1 cellular context compared by ENCODE assay signal in the genomic region with DNA sequence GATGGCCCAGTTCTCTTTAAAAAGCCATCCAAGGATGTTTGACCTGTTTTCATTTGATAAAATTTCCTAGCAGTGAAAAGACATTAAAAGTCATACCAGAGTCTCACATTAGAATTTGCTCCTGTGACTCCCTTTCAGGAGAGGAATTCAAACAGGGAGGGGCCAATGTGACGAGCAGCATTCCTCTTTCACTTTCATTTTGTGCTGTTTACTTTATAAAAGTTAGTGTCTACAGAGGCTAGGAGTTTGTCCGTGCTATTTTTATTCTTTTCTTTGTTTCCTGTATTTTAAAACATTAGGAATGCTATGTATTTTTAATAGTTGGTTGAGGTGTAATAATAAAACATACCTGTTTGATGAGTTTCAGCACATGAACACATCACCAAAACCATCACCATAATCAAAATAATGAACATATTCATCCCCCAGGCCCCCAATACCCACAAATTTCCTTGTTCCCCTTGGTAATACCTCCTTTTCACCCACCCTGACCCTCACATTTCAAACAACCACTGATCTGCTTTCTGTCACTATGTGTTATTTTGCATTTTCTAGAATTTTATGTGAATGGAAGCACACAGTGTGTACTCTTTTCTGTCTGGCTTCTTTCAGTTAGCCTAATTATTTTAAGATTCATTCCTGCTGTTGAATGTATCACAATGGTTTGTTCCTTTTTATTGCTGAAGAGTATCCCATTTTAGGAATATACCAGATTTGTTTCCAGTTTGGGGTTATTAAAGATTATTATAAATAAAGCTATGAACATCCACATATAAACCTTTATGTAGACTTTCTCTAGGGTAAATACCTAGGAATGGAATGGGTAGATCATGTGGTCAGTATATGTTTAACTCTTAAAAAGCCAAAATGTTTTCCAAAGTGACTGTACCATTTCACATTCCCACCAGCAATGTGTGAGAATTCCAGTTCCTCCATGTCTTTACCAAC.
TF ChIP-seq lines count a peak whose summit lies in the region.

No MANE protein-coding gene starts in this region.

TF ChIP-seq in K562, 482 proteins besides CTCF, POLR2A, EP300 and RAD21 (continued from another document):
- TF ChIP-seq, protein P1, sequence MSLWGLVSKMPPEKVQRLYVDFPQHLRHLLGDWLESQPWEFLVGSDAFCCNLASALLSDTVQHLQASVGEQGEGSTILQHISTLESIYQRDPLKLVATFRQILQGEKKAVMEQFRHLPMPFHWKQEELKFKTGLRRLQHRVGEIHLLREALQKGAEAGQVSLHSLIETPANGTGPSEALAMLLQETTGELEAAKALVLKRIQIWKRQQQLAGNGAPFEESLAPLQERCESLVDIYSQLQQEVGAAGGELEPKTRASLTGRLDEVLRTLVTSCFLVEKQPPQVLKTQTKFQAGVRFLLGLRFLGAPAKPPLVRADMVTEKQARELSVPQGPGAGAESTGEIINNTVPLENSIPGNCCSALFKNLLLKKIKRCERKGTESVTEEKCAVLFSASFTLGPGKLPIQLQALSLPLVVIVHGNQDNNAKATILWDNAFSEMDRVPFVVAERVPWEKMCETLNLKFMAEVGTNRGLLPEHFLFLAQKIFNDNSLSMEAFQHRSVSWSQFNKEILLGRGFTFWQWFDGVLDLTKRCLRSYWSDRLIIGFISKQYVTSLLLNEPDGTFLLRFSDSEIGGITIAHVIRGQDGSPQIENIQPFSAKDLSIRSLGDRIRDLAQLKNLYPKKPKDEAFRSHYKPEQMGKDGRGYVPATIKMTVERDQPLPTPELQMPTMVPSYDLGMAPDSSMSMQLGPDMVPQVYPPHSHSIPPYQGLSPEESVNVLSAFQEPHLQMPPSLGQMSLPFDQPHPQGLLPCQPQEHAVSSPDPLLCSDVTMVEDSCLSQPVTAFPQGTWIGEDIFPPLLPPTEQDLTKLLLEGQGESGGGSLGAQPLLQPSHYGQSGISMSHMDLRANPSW (CRISPR knock-in tag; IDR thresholded peaks at IDR 0.05), result no peak
- TF ChIP-seq ILF3 (IDR thresholded peaks at IDR 0.05; ENCODE audit: borderline replicate concordance), result no peak; the same call in 1 of the 2 replicates
- TF ChIP-seq FOS (IDR thresholded peaks at IDR 0.05; ENCODE audit: extremely low read depth, insufficient read length), result no peak
- no peak for TF ChIP-seq HNRNPL (IDR thresholded peaks at IDR 0.05; ENCODE audit: low read depth, low read length)
- TF ChIP-seq GATAD2B (IDR thresholded peaks at IDR 0.05; ENCODE audit: borderline replicate concordance), result no peak
- TF ChIP-seq HOXB6 (CRISPR knock-in tag; IDR thresholded peaks at IDR 0.05; ENCODE audit: borderline replicate concordance), result no peak
- TF ChIP-seq, protein P2, sequence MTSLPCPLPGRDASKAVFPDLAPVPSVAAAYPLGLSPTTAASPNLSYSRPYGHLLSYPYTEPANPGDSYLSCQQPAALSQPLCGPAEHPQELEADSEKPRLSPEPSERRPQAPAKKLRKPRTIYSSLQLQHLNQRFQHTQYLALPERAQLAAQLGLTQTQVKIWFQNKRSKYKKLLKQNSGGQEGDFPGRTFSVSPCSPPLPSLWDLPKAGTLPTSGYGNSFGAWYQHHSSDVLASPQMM (CRISPR knock-in tag; IDR thresholded peaks at IDR 0.05), result no peak
- no peak for TF ChIP-seq BMI1 (IDR thresholded peaks at IDR 0.05; ENCODE audit: low read length)
- no peak for TF ChIP-seq KDM2B (CRISPR knock-in tag; IDR thresholded peaks at IDR 0.05)
- TF ChIP-seq ARID4B (CRISPR knock-in tag; IDR thresholded peaks at IDR 0.05), result no peak
- TF ChIP-seq SMARCA5 (IDR thresholded peaks at IDR 0.05), result no peak
- TF ChIP-seq DDX20 (tag; IDR thresholded peaks at IDR 0.05; ENCODE audit: low read depth), result 0 out of 2 replicates have a peak, but pooled peaks have one; percentile 39
- no peak for TF ChIP-seq RBM15 (IDR thresholded peaks at IDR 0.05; ENCODE audit: insufficient read depth, low read length)
- no peak for TF ChIP-seq TBP (optimal IDR thresholded peaks at IDR 0.05; ENCODE audit: low read depth, low read length)
- no peak for TF ChIP-seq MYBL2 (IDR thresholded peaks at IDR 0.05; ENCODE audit: low read depth)
- TF ChIP-seq MYBL2 (CRISPR knock-in tag; IDR thresholded peaks at IDR 0.05; ENCODE audit: borderline replicate concordance), result no peak
- TF ChIP-seq, protein P3, sequence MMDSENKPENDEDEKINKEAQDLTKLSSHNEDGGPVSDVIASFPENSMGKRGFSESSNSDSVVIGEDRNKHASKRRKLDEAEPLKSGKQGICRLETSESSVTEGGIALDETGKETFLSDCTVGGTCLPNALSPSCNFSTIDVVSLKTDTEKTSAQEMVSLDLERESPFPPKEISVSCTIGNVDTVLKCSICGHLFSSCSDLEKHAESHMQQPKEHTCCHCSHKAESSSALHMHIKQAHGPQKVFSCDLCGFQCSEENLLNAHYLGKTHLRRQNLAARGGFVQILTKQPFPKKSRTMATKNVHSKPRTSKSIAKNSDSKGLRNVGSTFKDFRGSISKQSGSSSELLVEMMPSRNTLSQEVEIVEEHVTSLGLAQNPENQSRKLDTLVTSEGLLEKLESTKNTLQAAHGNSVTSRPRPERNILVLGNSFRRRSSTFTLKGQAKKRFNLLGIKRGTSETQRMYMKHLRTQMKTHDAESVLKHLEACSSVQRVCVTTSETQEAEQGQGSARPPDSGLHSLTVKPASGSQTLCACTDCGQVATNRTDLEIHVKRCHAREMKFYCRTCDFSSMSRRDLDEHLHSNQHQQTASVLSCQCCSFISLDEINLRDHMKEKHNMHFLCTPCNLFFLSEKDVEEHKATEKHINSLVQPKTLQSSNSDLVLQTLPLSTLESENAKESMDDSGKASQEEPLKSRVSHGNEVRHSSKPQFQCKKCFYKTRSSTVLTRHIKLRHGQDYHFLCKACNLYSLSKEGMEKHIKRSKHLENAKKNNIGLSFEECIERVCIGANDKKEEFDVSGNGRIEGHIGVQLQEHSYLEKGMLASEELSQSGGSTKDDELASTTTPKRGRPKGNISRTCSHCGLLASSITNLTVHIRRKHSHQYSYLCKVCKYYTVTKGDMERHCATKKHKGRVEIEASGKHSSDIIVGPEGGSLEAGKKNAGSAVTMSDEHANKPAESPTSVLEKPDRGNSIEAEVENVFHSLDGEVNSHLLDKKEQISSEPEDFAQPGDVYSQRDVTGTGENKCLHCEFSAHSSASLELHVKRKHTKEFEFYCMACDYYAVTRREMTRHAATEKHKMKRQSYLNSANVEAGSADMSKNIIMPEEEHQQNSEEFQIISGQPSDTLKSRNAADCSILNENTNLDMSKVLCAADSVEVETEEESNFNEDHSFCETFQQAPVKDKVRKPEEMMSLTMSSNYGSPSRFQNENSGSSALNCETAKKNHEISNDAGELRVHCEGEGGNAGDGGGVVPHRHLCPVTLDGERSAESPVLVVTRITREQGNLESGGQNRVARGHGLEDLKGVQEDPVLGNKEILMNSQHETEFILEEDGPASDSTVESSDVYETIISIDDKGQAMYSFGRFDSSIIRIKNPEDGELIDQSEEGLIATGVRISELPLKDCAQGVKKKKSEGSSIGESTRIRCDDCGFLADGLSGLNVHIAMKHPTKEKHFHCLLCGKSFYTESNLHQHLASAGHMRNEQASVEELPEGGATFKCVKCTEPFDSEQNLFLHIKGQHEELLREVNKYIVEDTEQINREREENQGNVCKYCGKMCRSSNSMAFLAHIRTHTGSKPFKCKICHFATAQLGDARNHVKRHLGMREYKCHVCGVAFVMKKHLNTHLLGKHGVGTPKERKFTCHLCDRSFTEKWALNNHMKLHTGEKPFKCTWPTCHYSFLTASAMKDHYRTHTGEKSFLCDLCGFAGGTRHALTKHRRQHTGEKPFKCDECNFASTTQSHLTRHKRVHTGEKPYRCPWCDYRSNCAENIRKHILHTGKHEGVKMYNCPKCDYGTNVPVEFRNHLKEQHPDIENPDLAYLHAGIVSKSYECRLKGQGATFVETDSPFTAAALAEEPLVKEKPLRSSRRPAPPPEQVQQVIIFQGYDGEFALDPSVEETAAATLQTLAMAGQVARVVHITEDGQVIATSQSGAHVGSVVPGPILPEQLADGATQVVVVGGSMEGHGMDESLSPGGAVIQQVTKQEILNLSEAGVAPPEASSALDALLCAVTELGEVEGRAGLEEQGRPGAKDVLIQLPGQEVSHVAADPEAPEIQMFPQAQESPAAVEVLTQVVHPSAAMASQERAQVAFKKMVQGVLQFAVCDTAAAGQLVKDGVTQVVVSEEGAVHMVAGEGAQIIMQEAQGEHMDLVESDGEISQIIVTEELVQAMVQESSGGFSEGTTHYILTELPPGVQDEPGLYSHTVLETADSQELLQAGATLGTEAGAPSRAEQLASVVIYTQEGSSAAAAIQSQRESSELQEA (IDR thresholded peaks at IDR 0.05; ENCODE audit: low read depth), result no peak
- no peak for TF ChIP-seq ZBED1 (IDR thresholded peaks at IDR 0.05)
- TF ChIP-seq, protein P4, sequence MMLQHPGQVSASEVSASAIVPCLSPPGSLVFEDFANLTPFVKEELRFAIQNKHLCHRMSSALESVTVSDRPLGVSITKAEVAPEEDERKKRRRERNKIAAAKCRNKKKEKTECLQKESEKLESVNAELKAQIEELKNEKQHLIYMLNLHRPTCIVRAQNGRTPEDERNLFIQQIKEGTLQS (IDR thresholded peaks at IDR 0.05), result no peak
- TF ChIP-seq, protein P4 (CRISPR knock-in tag; conservative IDR thresholded peaks at IDR 0.05), result no peak
- TF ChIP-seq NFE2 (IDR thresholded peaks at IDR 0.05; ENCODE audit: low read depth), result no peak
- no peak for TF ChIP-seq DACH1 (IDR thresholded peaks at IDR 0.05; ENCODE audit: partially characterized antibody)
- no peak for TF ChIP-seq TCF7L2 (IDR thresholded peaks at IDR 0.05; ENCODE audit: low read depth, low read length)
- no peak for TF ChIP-seq ZNF586 (CRISPR knock-in tag; conservative IDR thresholded peaks at IDR 0.05)
- no peak for TF ChIP-seq ADNP (tag; IDR thresholded peaks at IDR 0.05)
- no peak for TF ChIP-seq ZNF778 (CRISPR knock-in tag; IDR thresholded peaks at IDR 0.05)
- TF ChIP-seq, protein P5, sequence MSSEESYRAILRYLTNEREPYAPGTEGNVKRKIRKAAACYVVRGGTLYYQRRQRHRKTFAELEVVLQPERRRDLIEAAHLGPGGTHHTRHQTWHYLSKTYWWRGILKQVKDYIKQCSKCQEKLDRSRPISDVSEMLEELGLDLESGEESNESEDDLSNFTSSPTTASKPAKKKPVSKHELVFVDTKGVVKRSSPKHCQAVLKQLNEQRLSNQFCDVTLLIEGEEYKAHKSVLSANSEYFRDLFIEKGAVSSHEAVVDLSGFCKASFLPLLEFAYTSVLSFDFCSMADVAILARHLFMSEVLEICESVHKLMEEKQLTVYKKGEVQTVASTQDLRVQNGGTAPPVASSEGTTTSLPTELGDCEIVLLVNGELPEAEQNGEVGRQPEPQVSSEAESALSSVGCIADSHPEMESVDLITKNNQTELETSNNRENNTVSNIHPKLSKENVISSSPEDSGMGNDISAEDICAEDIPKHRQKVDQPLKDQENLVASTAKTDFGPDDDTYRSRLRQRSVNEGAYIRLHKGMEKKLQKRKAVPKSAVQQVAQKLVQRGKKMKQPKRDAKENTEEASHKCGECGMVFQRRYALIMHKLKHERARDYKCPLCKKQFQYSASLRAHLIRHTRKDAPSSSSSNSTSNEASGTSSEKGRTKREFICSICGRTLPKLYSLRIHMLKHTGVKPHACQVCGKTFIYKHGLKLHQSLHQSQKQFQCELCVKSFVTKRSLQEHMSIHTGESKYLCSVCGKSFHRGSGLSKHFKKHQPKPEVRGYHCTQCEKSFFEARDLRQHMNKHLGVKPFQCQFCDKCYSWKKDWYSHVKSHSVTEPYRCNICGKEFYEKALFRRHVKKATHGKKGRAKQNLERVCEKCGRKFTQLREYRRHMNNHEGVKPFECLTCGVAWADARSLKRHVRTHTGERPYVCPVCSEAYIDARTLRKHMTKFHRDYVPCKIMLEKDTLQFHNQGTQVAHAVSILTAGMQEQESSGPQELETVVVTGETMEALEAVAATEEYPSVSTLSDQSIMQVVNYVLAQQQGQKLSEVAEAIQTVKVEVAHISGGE (CRISPR knock-in tag; IDR thresholded peaks at IDR 0.05), result 0 out of 6 replicates have a peak, but pooled peaks of 1 of the 3 experiments have one; percentile 39
- TF ChIP-seq E2F4 (CRISPR knock-in tag; IDR thresholded peaks at IDR 0.05; ENCODE audit: low read depth), result no peak
- TF ChIP-seq, protein P6, sequence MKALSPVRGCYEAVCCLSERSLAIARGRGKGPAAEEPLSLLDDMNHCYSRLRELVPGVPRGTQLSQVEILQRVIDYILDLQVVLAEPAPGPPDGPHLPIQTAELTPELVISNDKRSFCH (CRISPR knock-in tag; IDR thresholded peaks at IDR 0.05), result no peak
- TF ChIP-seq, protein P6 (tag; IDR thresholded peaks at IDR 0.05), result no peak
- TF ChIP-seq SETDB1 (IDR thresholded peaks at IDR 0.05; ENCODE audit: low read length), result no peak
- TF ChIP-seq PYGO2 (tag; IDR thresholded peaks at IDR 0.05), result no peak
- no peak for TF ChIP-seq ZBTB8A (IDR thresholded peaks at IDR 0.05; ENCODE audit: partially characterized antibody)
